ENCODE assay signal across 7 cellular contexts in the genomic region with DNA sequence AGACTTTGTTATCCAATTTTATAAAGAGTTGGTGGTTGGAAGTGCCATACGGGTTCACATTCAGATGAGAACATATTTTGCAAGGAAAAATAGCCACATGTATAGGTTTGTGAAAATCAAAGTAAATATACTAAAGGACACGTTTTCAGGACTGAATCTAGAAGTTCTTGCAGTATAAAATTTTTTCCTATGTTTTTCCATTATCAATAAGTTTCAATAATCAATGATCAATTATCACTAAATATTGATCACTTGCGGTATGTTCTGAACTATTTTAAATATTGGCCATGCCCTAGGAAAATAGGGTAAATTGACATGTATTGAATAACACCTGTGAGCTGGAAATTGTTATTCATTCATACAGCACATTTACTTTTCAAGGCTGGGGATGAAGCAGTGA.
"Had no signal": no experiment of that assay in that cellular context is flagged by ENCODE, and none has a peak within 500 bp of the region (broad histone marks: within the 10 kb centered on the region; RNA-seq: fewer than 3 reads in every experiment).

No MANE protein-coding gene starts in this region.

- DNase-seq: IMR-90, KBM-7, KG1 had no signal

- H3K27ac ChIP-seq: HL-60, KMS-11 had no signal

- FAIRE-seq: HepG2, HTR-8/SVneo had no signal

- H3K4me2 ChIP-seq: KMS-11 had no signal

- H3K9ac ChIP-seq: KMS-11 had no signal

- ATAC-seq: HepG2 had no signal
